In the genomic region with DNA sequence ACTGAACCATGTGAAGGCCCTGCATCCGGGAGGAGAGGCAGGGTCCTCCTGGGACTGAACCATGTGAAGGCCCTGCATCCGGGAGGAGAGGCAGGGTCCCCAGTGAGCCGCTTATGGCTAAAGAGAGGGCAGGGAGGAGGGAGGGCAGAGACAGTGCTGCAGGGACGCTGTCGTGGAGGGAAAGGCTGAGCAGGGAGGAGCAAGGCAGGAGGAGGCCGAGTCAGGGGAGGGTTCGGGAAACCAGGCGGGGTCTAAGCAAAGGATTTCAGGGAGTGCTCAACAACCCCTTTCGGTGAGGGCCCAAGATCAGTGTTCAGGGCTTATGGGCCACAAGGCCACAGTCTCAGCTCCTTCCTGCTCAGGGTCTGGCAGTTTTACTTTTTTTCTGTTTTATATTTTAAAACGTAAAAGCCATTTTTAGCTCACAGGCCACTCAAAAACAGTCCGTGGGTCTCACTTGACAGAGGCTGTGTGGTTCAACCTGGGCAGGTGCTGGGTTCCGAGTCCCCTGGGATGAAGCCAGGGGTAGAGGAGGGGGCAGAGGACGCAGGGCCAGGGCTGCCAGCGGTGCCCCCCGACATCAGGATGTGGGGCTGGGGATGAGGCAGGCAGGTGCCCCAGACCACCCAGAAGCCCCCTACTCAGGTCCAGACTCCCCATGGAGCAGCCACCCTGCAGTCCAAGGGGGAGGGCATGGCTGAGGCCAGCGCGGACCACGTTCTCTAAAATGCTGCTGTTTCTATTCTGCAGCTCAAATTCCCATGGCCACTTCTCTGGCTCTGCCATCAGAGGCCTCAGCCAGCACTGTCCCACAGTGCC, we compare ENCODE assay signal across 17 cellular contexts. TPM values are rescaled to one million over a fixed set of nuclear protein-coding genes. Genes with fewer than 3 reads are reported as not detected.
A peak's percentile ranks its signal among the peaks of the same experiment; 100 is the strongest.
DNase-seq lines count a peak whose midpoint lies in the region; ATAC-seq, FAIRE-seq and TF ChIP-seq lines count a peak whose summit lies in the region.
"Had no signal": no experiment of that assay in that cellular context is flagged by ENCODE, and none has a peak within 500 bp of the region (broad histone marks: within the 10 kb centered on the region; RNA-seq: fewer than 3 reads in every experiment).

No MANE protein-coding gene starts in this region.

- no peak overlapping the region for H2BK120ac ChIP-seq in H1 (replicated peaks; ENCODE audit: low read depth, low read length)
- H2BK120ac ChIP-seq in trophoblast cell (ENCODE audit: insufficient read depth, low read length, poor library complexity): no peak overlapping the region

- H3K9ac ChIP-seq in Karpas-422 (ENCODE audit: low read length): peak overlapping the region; percentile 83
- no peak overlapping the region for H3K9ac ChIP-seq in H1 (replicated peaks in 1 of 4; ENCODE audit: extremely low read depth in 1 of 4, low read depth in 3 of 4, low read length in 3 of 4)
- H3K9ac ChIP-seq in trophoblast cell (ENCODE audit: low read length): no peak overlapping the region

- no peak overlapping the region for H4K5ac ChIP-seq in H1 (ENCODE audit: insufficient read length, low read depth, low read length)

- H3K36me3 ChIP-seq in right atrium auricular region (peaks cover 44% of the 10 kb centered on the region), Karpas-422 (ENCODE audit: insufficient read depth, low read length) (peaks cover 48% of the 10 kb centered on the region), H1 (ENCODE audit: control insufficient read depth in 2 of 4, insufficient read depth in 4 of 4, low read length in 3 of 4) (peaks cover 3 to 29% (median 21%) of the 10 kb centered on the region in 4 experiments; a peak in 6 of 8 replicates), trophoblast cell (ENCODE audit: control insufficient read depth in 1 of 2, insufficient read depth in 2 of 2, low read length in 2 of 2) (peaks cover 27 to 31% of the 10 kb centered on the region in 2 experiments)

- POLR2A ChIA-PET in H1 (lab: Charles Lee; ENCODE audit: partially characterized antibody): interaction anchor here (1.5 kb wide), 1 partner anchor 11 kb away, joined by 5 read pairs; no protein-coding TSS in a partner anchor

- no peak for FAIRE-seq in H1 (lab: Jason Lieb, UNC)
- FAIRE-seq: GM12891 had no signal

- no peak overlapping the region for H3K27ac ChIP-seq in right atrium auricular region
- H3K27ac ChIP-seq in Karpas-422 (ENCODE audit: low read length): peak overlapping the region; percentile 97
- no peak overlapping the region for H3K27ac ChIP-seq in H1 (ENCODE audit: low read depth, low read length)
- no peak overlapping the region for H3K27ac ChIP-seq in trophoblast cell (ENCODE audit: low read depth, low read length)
- H3K27ac ChIP-seq: C4-2B, HL-60 had no signal

- peaks cover 2% of the 10 kb centered on the region; the same call in 1 of the 2 replicates for H3K23me2 ChIP-seq in H1 (ENCODE audit: low read depth, low read length)

- H3K23ac ChIP-seq in H1 (ENCODE audit: insufficient read length) (no peak overlapping the region), trophoblast cell (ENCODE audit: low read length) (no peak overlapping the region)

- H2BK5ac ChIP-seq in H1 (ENCODE audit: low read depth, low read length) (no peak overlapping the region), trophoblast cell (ENCODE audit: low read depth, low read length, poor library complexity) (no peak overlapping the region)

- H2AFZ ChIP-seq in Karpas-422 (ENCODE audit: low read length) (no peak overlapping the region), H1 (ENCODE audit: low read length) (no peak overlapping the region), trophoblast cell (ENCODE audit: insufficient read depth, low read length, poor library complexity) (no peak overlapping the region)

- H3K4me3 ChIP-seq in right atrium auricular region (no peak overlapping the region), Karpas-422 (ENCODE audit: low read length) (peak overlapping the region; percentile 65), H1 (ENCODE audit: extremely low read depth in 1 of 4, insufficient read depth in 2 of 4, low read depth in 3 of 4, low read length in 4 of 4) (no peak overlapping the region), trophoblast cell (ENCODE audit: low read depth, low read length) (no peak overlapping the region)

- H4K91ac ChIP-seq in H1 (replicated peaks; ENCODE audit: insufficient read length, low read length): no peak overlapping the region
- no peak overlapping the region for H4K91ac ChIP-seq in trophoblast cell (ENCODE audit: low read depth, low read length)

- DNase-seq in Right ventricle myocardium superior (peak; percentile 26), right atrium auricular region (ENCODE audit: low spot score) (no peak), Karpas-422 (peak; percentile 97), H1 (ENCODE audit: low read depth in 1 of 2, low spot score in 2 of 2) (no peak), trophoblast cell (no peak), NCI-H2081 treated with DMSO at 0.1 percent for 48 hours (lab: John Stamatoyannopoulos, UW) (no peak), NCI-H2196 (lab: John Stamatoyannopoulos, UW; ENCODE audit: unreplicated experiment) (no peak), NCI-H2107 (lab: John Stamatoyannopoulos, UW) (no peak)
- DNase-seq: 8988T; AML-193; CD4-positive, alpha-beta memory T cell; DMS79; HCEC 1CT; HFFc6 had no signal

- H3K9me3 ChIP-seq in right atrium auricular region (no peaks in the 10 kb centered on the region), Karpas-422 (ENCODE audit: low read length) (peaks cover 8% of the 10 kb centered on the region), H1 (ENCODE audit: insufficient read depth in 2 of 2, low read depth in 1 of 2, low read length in 1 of 2) (no peaks in the 10 kb centered on the region), trophoblast cell (ENCODE audit: insufficient read depth, low read depth, low read length) (peaks cover 1% of the 10 kb centered on the region)

- H3K4me2 ChIP-seq in Karpas-422 (ENCODE audit: low read depth, low read length, poor library complexity, severe bottlenecking): peak overlapping the region; percentile 78
- H3K4me2 ChIP-seq in H1 (ENCODE audit: insufficient read depth in 1 of 2, low read depth in 2 of 2, low read length in 2 of 2): no peak overlapping the region
- H3K4me2 ChIP-seq in trophoblast cell (ENCODE audit: low read length): no peak overlapping the region

- peak overlapping the region; percentile 45 for H4K8ac ChIP-seq in H1 (ENCODE audit: extremely low read depth, insufficient read depth, low read length)
- H4K8ac ChIP-seq in trophoblast cell (ENCODE audit: low read depth, low read length): no peak overlapping the region

- no peak overlapping the region for H3K18ac ChIP-seq in H1 (ENCODE audit: extremely low read depth, low read length)
- H3K18ac ChIP-seq in trophoblast cell (ENCODE audit: low read length): peak overlapping the region; percentile 49

- H2BK12ac ChIP-seq in H1 (ENCODE audit: low read depth, low read length): no peak overlapping the region
- no peak overlapping the region for H2BK12ac ChIP-seq in trophoblast cell (ENCODE audit: low read length)

- no peak for ATAC-seq in Right ventricle myocardium superior (ENCODE audit: poor library complexity)

- WGBS in H1 (ENCODE audit: extremely low coverage in 1 of 2, insufficient coverage in 1 of 2, insufficient read length in 1 of 2, insufficient replicate concordance in 2 of 2, low coverage in 1 of 2, low lambda C conversion rate in 2 of 2, missing lambda C conversion rate in 1 of 2), 2 experiments: 90% methylated on average over 16 of the region's 18 CpGs; no CpG with 5 or more reads in 1 of the 2 experiments
- WGBS in trophoblast cell (ENCODE audit: extremely low coverage, insufficient coverage, insufficient read length): no CpG with 5 or more reads among the region's 18 CpGs

- CTCF ChIA-PET in H1 (lab: Charles Lee; ENCODE audit: partially characterized antibody): interaction anchor here (0.8 to 1.0 kb wide), 3 partner anchors 9 to 218 kb away, joined by 3 read pairs; no protein-coding TSS in a partner anchor

- H4K12ac ChIP-seq in trophoblast cell (ENCODE audit: low read depth, low read length): no peak overlapping the region

- H3K4me1 ChIP-seq in right atrium auricular region: peaks cover 0 to 8% of the 10 kb centered on the region in 2 donors
- H3K4me1 ChIP-seq in Karpas-422 (ENCODE audit: low read length): peaks cover 56% of the 10 kb centered on the region
- peaks cover 2 to 14% (median 8%) of the 10 kb centered on the region in 4 experiments for H3K4me1 ChIP-seq in H1 (replicated peaks in 1 of 4; ENCODE audit: control insufficient read depth in 3 of 4, insufficient read depth in 4 of 4, low read length in 3 of 4)
- peaks cover 10 to 11% of the 10 kb centered on the region in 2 experiments for H3K4me1 ChIP-seq in trophoblast cell (ENCODE audit: control insufficient read depth in 1 of 2, insufficient read depth in 2 of 2, low read length in 2 of 2)

- H3K14ac ChIP-seq in H1 (ENCODE audit: insufficient read length) (no peak overlapping the region), trophoblast cell (ENCODE audit: low read length) (no peak overlapping the region)

- TF ChIP-seq CTCF in right atrium auricular region (IDR thresholded peaks at IDR 0.05) (no peak), H1 (IDR thresholded peaks at IDR 0.05; ENCODE audit: control extremely low read depth in 1 of 3, insufficient read depth in 1 of 3, low read depth in 1 of 3, low read length in 3 of 3) (no peak)

- no peaks in the 10 kb centered on the region for H3K9me2 ChIP-seq in Karpas-422 (replicated peaks; ENCODE audit: insufficient read depth, low read length)

- H2AK5ac ChIP-seq in H1 (ENCODE audit: low read depth, low read length) (no peak overlapping the region), trophoblast cell (ENCODE audit: low read length) (no peak overlapping the region)

- H3K79me2 ChIP-seq in Karpas-422 (ENCODE audit: low read length) (peaks cover 4% of the 10 kb centered on the region; the same call in 1 of the 2 replicates), H1 (ENCODE audit: control insufficient read depth in 1 of 2, insufficient read depth in 2 of 2, low read length in 2 of 2) (peaks cover 0 to 32% of the 10 kb centered on the region in 2 experiments; a peak in 2 of 4 replicates), trophoblast cell (ENCODE audit: control insufficient read depth, insufficient read depth, low read length, poor library complexity) (no peaks in the 10 kb centered on the region)

- TF ChIP-seq EP300 in H1 (IDR thresholded peaks at IDR 0.05; ENCODE audit: borderline replicate concordance in 1 of 2, low read depth in 2 of 2, low read length in 2 of 2): no peak

- no peak overlapping the region for H3K56ac ChIP-seq in H1 (replicated peaks; ENCODE audit: insufficient read length, low read depth, low read length)

- no peaks in the 10 kb centered on the region for H3K27me3 ChIP-seq in right atrium auricular region
- H3K27me3 ChIP-seq in Karpas-422 (ENCODE audit: low read length): no peaks in the 10 kb centered on the region
- no peaks in the 10 kb centered on the region for H3K27me3 ChIP-seq in H1 (replicated peaks in 1 of 4; ENCODE audit: control insufficient read depth in 3 of 4, extremely low read depth in 1 of 4, insufficient read depth in 3 of 4, low read length in 3 of 4)
- H3K27me3 ChIP-seq in trophoblast cell (ENCODE audit: insufficient read depth, low read length): no peaks in the 10 kb centered on the region

- H3K4ac ChIP-seq in H1 (replicated peaks; ENCODE audit: insufficient read length, low read depth, low read length) (no peak overlapping the region), trophoblast cell (ENCODE audit: low read depth, low read length) (no peak overlapping the region)

- no peak for TF ChIP-seq POLR2A in H1 (IDR thresholded peaks at IDR 0.05; ENCODE audit: control extremely low read depth in 1 of 2, low read depth in 2 of 2, low read length in 2 of 2)

- H3K79me1 ChIP-seq in H1 (ENCODE audit: low read depth, low read length) (peaks cover 14% of the 10 kb centered on the region), trophoblast cell (ENCODE audit: low read length) (peaks cover 4% of the 10 kb centered on the region)

- no peak overlapping the region for H2BK15ac ChIP-seq in H1 (ENCODE audit: low read length)

- H2BK20ac ChIP-seq in H1 (ENCODE audit: low read length): no peak overlapping the region

- no peak for TF ChIP-seq RAD21 in H1 (IDR thresholded peaks at IDR 0.05 in 1 of 2, conservative IDR thresholded peaks at IDR 0.05 in 1 of 2; ENCODE audit: low read depth in 2 of 2, low read length in 2 of 2)

- intact Hi-C loops in Right ventricle myocardium superior (cut with DNase I): no loop called here

- H4K20me1 ChIP-seq in Karpas-422 (ENCODE audit: insufficient read depth, low read depth, low read length): no peaks in the 10 kb centered on the region
- H4K20me1 ChIP-seq in H1 (replicated peaks in 1 of 2; ENCODE audit: control insufficient read depth in 1 of 2, insufficient read depth in 2 of 2, low read length in 2 of 2): peaks cover 12 to 15% of the 10 kb centered on the region in 2 experiments

RNA-seq across cellular contexts. Expression of gene TMEM18, which starts 5.2 kb away (rescaled TPM):
- total RNA-seq in Right ventricle myocardium superior (10.3 TPM), right atrium auricular region (10 to 100 TPM in 1 of 2 donors, 1 to 10 TPM in 1; 7.6 to 11.9 TPM)
- total RNA-seq in Karpas-422 (2014; rRNA removed; shearing (Covaris generic); ENCODE audit: low replicate concordance): 46.1 and 48.6 TPM in 2 replicates
- total RNA-seq in H1 (2021; fragmentation: NEBNext Ultra II Directional; extraction: Animal tissue kit (Norgen Biotek cat#: 25700)): 22.3 and 27.1 TPM in 2 replicates
- polyA plus RNA-seq in H1 (2011; rRNA removed): 21.7 and 22.4 TPM in 2 replicates
- 28.4 TPM for polyA plus RNA-seq in H1 (2011; cell fraction: cytosol; rRNA removed)
- polyA plus RNA-seq in H1 (2011; cell fraction: nucleus; rRNA removed): 32.0 TPM
- polyA plus RNA-seq in H1 (2012, experiment 1 of 2): 20.0 to 35.4 TPM (median 24.9 TPM) in 4 replicates
- polyA plus RNA-seq in H1 (2012, experiment 2 of 2): 18.8 TPM
- 46.5 TPM for polyA plus RNA-seq in H1 (2013, experiment 1 of 2)
- polyA plus RNA-seq in H1 (2013, experiment 2 of 2): 45.9 TPM
- 15.2 and 16.4 TPM in 2 replicates for polyA minus RNA-seq in H1 (2011; rRNA and poly(A)+ RNA removed)
- polyA minus RNA-seq in H1 (2011; cell fraction: cytosol; rRNA and poly(A)+ RNA removed): 13.4 TPM
- polyA minus RNA-seq in H1 (2011; cell fraction: nucleus; rRNA and poly(A)+ RNA removed): 24.7 TPM
- 19.0 and 19.9 TPM in 2 replicates for polyA plus RNA-seq in trophoblast cell (2013)

Comparison
In these comparisons a context has a peak if more than half of its experiments do, and no peak if none do; other contexts are left out.
1. DNase-seq: peak in Right ventricle myocardium superior (single experiment) and Karpas-422 (single experiment); none in right atrium auricular region (single experiment), H1 (0 of 2), trophoblast cell (0 of 2), NCI-H2081 treated with DMSO at 0.1 percent for 48 hours (single experiment), NCI-H2196 (single experiment) and NCI-H2107 (single experiment).